Comparison of ENCODE assay signal across 30 cellular contexts in genomic region chr1:41413748-41414281, GRCh38. TPM values are rescaled to one million over a fixed set of nuclear protein-coding genes. Genes with fewer than 3 reads are reported as not detected.
DNase-seq lines count a peak whose midpoint lies in the region; ATAC-seq, FAIRE-seq and TF ChIP-seq lines count a peak whose summit lies in the region.
"Had no signal": no experiment of that assay in that cellular context is flagged by ENCODE, and none has a peak within 500 bp of the region (broad histone marks: within the 10 kb centered on the region; RNA-seq: fewer than 3 reads in every experiment).

No MANE protein-coding gene starts in this region.

- H3K4me1 Mint-ChIP-seq in progenitor cell of endocrine pancreas (ENCODE audit: low read depth), result peaks cover 8% of the 10 kb centered on the region

- H3K27me3 Mint-ChIP-seq in progenitor cell of endocrine pancreas, result peaks cover 22% of the 10 kb centered on the region

- dilution Hi-C loops in endothelial cell of umbilical vein (cut with MboI; ENCODE audit: extremely low pct_ligation_motif_present, low sequenced_read_pairs), result no loop called here

- BruUV-seq in endothelial cell of umbilical vein (replicated peaks; lab: Mats Ljungman, UMichigan), result no TSS peak

- TF ChIP-seq CTCF in RWPE1 (conservative IDR thresholded peaks at IDR 0.05; ENCODE audit: low read depth), result no peak
- TF ChIP-seq CTCF in endothelial cell of umbilical vein (IDR thresholded peaks at IDR 0.05; ENCODE audit: extremely low read depth in 1 of 2, insufficient read depth in 1 of 2, low read depth in 1 of 2, low read length in 2 of 2), result no peak
- TF ChIP-seq CTCF in progenitor cell of endocrine pancreas (IDR thresholded peaks at IDR 0.05; ENCODE audit: unreplicated experiment), result no peak

- POLR2A ChIA-PET in RWPE1 (lab: Yijun Ruan, JAX; ENCODE audit: low non-redundant PET) (no interaction called here), endothelial cell of umbilical vein (lab: Charles Lee) (no interaction called here)

- H3K36me3 ChIP-seq in BLaER1 treated with 17β-estradiol and CSF1 and Interleukin-3, amounts not matched to agents 10 nM and 100 nM, result no peaks in the 10 kb centered on the region
- no peaks in the 10 kb centered on the region for H3K36me3 ChIP-seq in endothelial cell of umbilical vein (ENCODE audit: control insufficient read depth in 2 of 2, extremely low read depth in 1 of 2, insufficient read depth in 2 of 2, low read length in 2 of 2)
- H3K36me3 ChIP-seq: Peyer's patch had no signal

- H3K27ac Mint-ChIP-seq in progenitor cell of endocrine pancreas, result peak overlapping the region; percentile 65
- H3K27ac Mint-ChIP-seq: CD8-positive, alpha-beta T cell; HFFc6 had no signal

- peak overlapping the region in 7 of 11 experiments; percentile 23 to 92 (median 81); a peak in 9 of 22 replicates for H3K4me2 ChIP-seq in BLaER1 treated with 17β-estradiol and CSF1 and Interleukin-3, amounts not matched to agents 10 nM and 100 nM
- H3K4me2 ChIP-seq in endothelial cell of umbilical vein (ENCODE audit: insufficient read depth, low read length), result no peak overlapping the region
- H3K4me2 ChIP-seq: A549, SK-N-SH had no signal

- DNase-seq in RWPE1 (ENCODE audit: low spot score) (no peak), endothelial cell of umbilical vein (ENCODE audit: low read depth, low spot score) (no peak), progenitor cell of endocrine pancreas (ENCODE audit: low spot score, unreplicated experiment) (no peak), substantia nigra (lab: John Stamatoyannopoulos, UW) (no peak)
- DNase-seq in stimulated activated CD4-positive, alpha-beta T cell treated with anti-CD3 and anti-CD28 coated beads, Interleukin-4, amount 100 ng/mL, for 24 hours, result no peak
- DNase-seq: AML-193; Caco-2; CD8-positive, alpha-beta T cell; DMS 273 treated with DMSO at 0.1 percent for 48 hours; DND-41; GM23248; H9; HFFc6; Karpas-422; NCI-H1092; NCI-H1436; NCI-H187; NCI-H2081 treated with DMSO at 0.1 percent for 48 hours; NCI-H2171; NCI-H226; NCI-H510A; OCI-M1; Peyer's patch; SK-N-SH; SW 1271 had no signal

- no peaks in the 10 kb centered on the region for H3K9me1 ChIP-seq in endothelial cell of umbilical vein (replicated peaks; ENCODE audit: control insufficient read depth, extremely low read depth, insufficient read depth, low read length)

- H3K27me3 ChIP-seq in BLaER1 treated with 17β-estradiol and CSF1 and Interleukin-3, amounts not matched to agents 10 nM and 100 nM, result no peaks in the 10 kb centered on the region
- peaks cover 8% of the 10 kb centered on the region in 2 experiments for H3K27me3 ChIP-seq in endothelial cell of umbilical vein (ENCODE audit: control insufficient read depth in 2 of 2, insufficient read depth in 2 of 2, low read length in 2 of 2)
- H3K27me3 ChIP-seq: Peyer's patch had no signal

- FAIRE-seq in endothelial cell of umbilical vein (lab: Jason Lieb, UNC), result no peak
- FAIRE-seq: A549 had no signal

- intact Hi-C loops in endothelial cell of umbilical vein (cut with micrococcal nuclease), result no loop called here

- H2AFZ ChIP-seq in endothelial cell of umbilical vein (ENCODE audit: low read depth, low read length), result no peak overlapping the region
- H2AFZ ChIP-seq: GM23248 had no signal

- no peak overlapping the region for H3K27ac ChIP-seq in BLaER1 treated with 17β-estradiol and CSF1 and Interleukin-3, amounts not matched to agents 10 nM and 100 nM
- H3K27ac ChIP-seq in RWPE1, result peak overlapping the region; percentile 96; the same call in 1 of the 2 replicates
- no peak overlapping the region for H3K27ac ChIP-seq in endothelial cell of umbilical vein (ENCODE audit: insufficient read depth, low read depth, low read length)
- no peak overlapping the region for H3K27ac ChIP-seq in substantia nigra (ENCODE audit: low read depth, low read length, poor library complexity, severe bottlenecking)
- H3K27ac ChIP-seq: A549, C4-2B, GM23248, Peyer's patch had no signal

- no peak for ATAC-seq in HG03139 (IDR thresholded peaks at IDR 0.05; ENCODE audit: unreplicated experiment)
- ATAC-seq: A549; CD8-positive, alpha-beta T cell had no signal

- H4K20me1 ChIP-seq in BLaER1 treated with 17β-estradiol and CSF1 and Interleukin-3, amounts not matched to agents 10 nM and 100 nM, result no peaks in the 10 kb centered on the region
- no peaks in the 10 kb centered on the region for H4K20me1 ChIP-seq in endothelial cell of umbilical vein (replicated peaks; ENCODE audit: control insufficient read depth, extremely low read depth, insufficient read depth, low read length)

- no peaks in the 10 kb centered on the region for H3K36me3 Mint-ChIP-seq in progenitor cell of endocrine pancreas (ENCODE audit: insufficient read depth)
- H3K36me3 Mint-ChIP-seq: CD8-positive, alpha-beta T cell had no signal

- CTCF ChIA-PET in RWPE1 (lab: Yijun Ruan, JAX), result no interaction called here
- CTCF ChIA-PET in endothelial cell of umbilical vein (lab: Charles Lee), result interaction anchor here (1.5 to 6.4 kb wide), 2 partner anchors 82 to 131 kb away, joined by 3 to 114 read pairs; no protein-coding TSS in a partner anchor

- H3K9me3 Mint-ChIP-seq in progenitor cell of endocrine pancreas (ENCODE audit: low read depth), result no peaks in the 10 kb centered on the region
- H3K9me3 Mint-ChIP-seq: CD8-positive, alpha-beta T cell; H9; HFFc6 had no signal

- no peak overlapping the region for H3K4me3 ChIP-seq in BLaER1 treated with 17β-estradiol and CSF1 and Interleukin-3, amounts not matched to agents 10 nM and 100 nM
- no peak overlapping the region for H3K4me3 ChIP-seq in endothelial cell of umbilical vein (replicated peaks in 1 of 3; ENCODE audit: insufficient read depth in 1 of 3, low read depth in 1 of 3, low read length in 3 of 3)
- H3K4me3 ChIP-seq: A549, GM23248, Peyer's patch had no signal

- TF ChIP-seq POLR2A in endothelial cell of umbilical vein (IDR thresholded peaks at IDR 0.05; ENCODE audit: low read depth, low read length), result no peak

- peaks cover 23 to 75% (median 59%) of the 10 kb centered on the region in 10 experiments for H3K4me1 ChIP-seq in BLaER1 treated with 17β-estradiol and CSF1 and Interleukin-3, amounts not matched to agents 10 nM and 100 nM
- peaks cover 5% of the 10 kb centered on the region for H3K4me1 ChIP-seq in endothelial cell of umbilical vein (ENCODE audit: control insufficient read depth, extremely low read depth, insufficient read depth, low read length)
- H3K4me1 ChIP-seq: Caco-2 had no signal

- no peak overlapping the region for H3K4me3 Mint-ChIP-seq in progenitor cell of endocrine pancreas (ENCODE audit: low read depth)
- H3K4me3 Mint-ChIP-seq: CD8-positive, alpha-beta T cell; H9; HFFc6; IgD-negative memory B cell had no signal

- H3K79me2 ChIP-seq in endothelial cell of umbilical vein (ENCODE audit: control insufficient read depth, insufficient read depth, low read length), result no peaks in the 10 kb centered on the region

- H3K9ac ChIP-seq in BLaER1 treated with 17β-estradiol and CSF1 and Interleukin-3, amounts not matched to agents 10 nM and 100 nM, result no peak overlapping the region
- no peak overlapping the region for H3K9ac ChIP-seq in endothelial cell of umbilical vein (replicated peaks; ENCODE audit: extremely low read depth, insufficient read depth, low read length)
- H3K9ac ChIP-seq: GM23248, SK-N-SH had no signal

- peaks cover 0 to 9% (median 6%) of the 10 kb centered on the region in 11 experiments; a peak in 8 of 22 replicates for H3K9me3 ChIP-seq in BLaER1 treated with 17β-estradiol and CSF1 and Interleukin-3, amounts not matched to agents 10 nM and 100 nM (replicated peaks in 1 of 11)
- H3K9me3 ChIP-seq in endothelial cell of umbilical vein (replicated peaks; ENCODE audit: control insufficient read depth, insufficient read depth, low read length), result no peaks in the 10 kb centered on the region
- H3K9me3 ChIP-seq: A549, Caco-2, SK-N-SH had no signal

TF ChIP-seq in endothelial cell of umbilical vein, 7 proteins besides CTCF, POLR2A, EP300 and RAD21:
- TF ChIP-seq MYC (IDR thresholded peaks at IDR 0.05; ENCODE audit: low read depth, low read length) (no peak), MAX (IDR thresholded peaks at IDR 0.05; ENCODE audit: insufficient read depth, insufficient read length) (peak; percentile 24)

RNA-seq across cellular contexts. Expression of gene FOXO6, which starts 52.6 kb away (rescaled TPM):
- total RNA-seq in endothelial cell of umbilical vein (0.18 and 0.38 TPM in 2 replicates), progenitor cell of endocrine pancreas (2.8 and 2.9 TPM in 2 replicates)
- 0.04 and 0.05 TPM in 2 replicates for polyA plus RNA-seq in endothelial cell of umbilical vein
- 0.04 TPM in 1 of 2 replicates, not detected in the other for polyA plus RNA-seq in endothelial cell of umbilical vein (2011; cell fraction: cytosol; rRNA removed)
- 0.05 TPM in 1 of 2 replicates, not detected in the other for polyA plus RNA-seq in endothelial cell of umbilical vein (2011; cell fraction: nucleus; rRNA removed)
- 0.15 and 0.50 TPM in 2 replicates for polyA plus RNA-seq in endothelial cell of umbilical vein (2012)
- 0.19 TPM in 1 of 2 replicates, not detected in the other for polyA minus RNA-seq in endothelial cell of umbilical vein
- polyA minus RNA-seq in endothelial cell of umbilical vein (2011; cell fraction: cytosol; rRNA and poly(A)+ RNA removed), result 0.82 TPM
- 0.43 TPM in 1 of 2 replicates, not detected in the other for polyA minus RNA-seq in endothelial cell of umbilical vein (2011; cell fraction: nucleus; rRNA and poly(A)+ RNA removed)
- total RNA-seq: GM23248 had no signal
- polyA plus RNA-seq: GM23248, IgD-negative memory B cell had no signal
